16 cellular contexts compared by ENCODE assay signal in genomic region chr13:19665427-19665859, GRCh38. TPM values are rescaled to one million over a fixed set of nuclear protein-coding genes. Genes with fewer than 3 reads are reported as not detected.
DNase-seq lines count a peak whose midpoint lies in the region; ATAC-seq and TF ChIP-seq lines count a peak whose summit lies in the region.
"Had no signal": no experiment of that assay in that cellular context is flagged by ENCODE, and none has a peak within 500 bp of the region (broad histone marks: within the 10 kb centered on the region; RNA-seq: fewer than 3 reads in every experiment).

No MANE protein-coding gene starts in this region.

- no peak overlapping the region for H3K18ac ChIP-seq in mesendoderm (ENCODE audit: low read length)

- H3K9ac ChIP-seq in mesendoderm (ENCODE audit: low read length) = no peak overlapping the region

- WGBS in mesendoderm (ENCODE audit: extremely low coverage, insufficient coverage, low lambda C conversion rate) = no CpG with 5 or more reads among the region's 14 CpGs

- peaks cover 74% of the 10 kb centered on the region for H3K36me3 Mint-ChIP-seq in stimulated activated naive CD8-positive, alpha-beta T cell treated with anti-CD3 and anti-CD28 coated beads, Interleukin-15, Interleukin-2, amounts not matched to agents 100 ng/mL and 50 ng/mL, for 24 hours (ENCODE audit: low read depth)

- H3K27me3 Mint-ChIP-seq in stimulated activated naive CD8-positive, alpha-beta T cell treated with anti-CD3 and anti-CD28 coated beads, Interleukin-15, Interleukin-2, amounts not matched to agents 100 ng/mL and 50 ng/mL, for 24 hours = no peaks in the 10 kb centered on the region
- H3K27me3 Mint-ChIP-seq: stimulated activated memory B cell treated with anti-CD40 and anti-IgM and Interleukin-4, amounts not matched to agents 10 μg/mL and 1 μg/mL and 100 μg/mL, for 72 hours had no signal

- H3K4me3 ChIP-seq in mesendoderm (ENCODE audit: low read length) (no peak overlapping the region), upper lobe of right lung (no peak overlapping the region)
- H3K4me3 ChIP-seq: pancreas, SJSA1, smooth muscle cell had no signal

- no peak overlapping the region for H2BK120ac ChIP-seq in mesendoderm (ENCODE audit: low read depth, low read length)

- no peak overlapping the region for H2AK5ac ChIP-seq in mesendoderm (ENCODE audit: low read length)

- H3K4me1 Mint-ChIP-seq in stimulated activated naive CD8-positive, alpha-beta T cell treated with anti-CD3 and anti-CD28 coated beads, Interleukin-15, Interleukin-2, amounts not matched to agents 100 ng/mL and 50 ng/mL, for 24 hours (ENCODE audit: low read depth) = peaks cover 4% of the 10 kb centered on the region

- H3K27ac ChIP-seq in mesendoderm (ENCODE audit: low read depth, low read length) (no peak overlapping the region), upper lobe of right lung (no peak overlapping the region)
- H3K27ac ChIP-seq: pancreas, SJSA1 had no signal

- H4K5ac ChIP-seq in mesendoderm (ENCODE audit: low read length) = no peak overlapping the region

- intact Hi-C loops in upper lobe of right lung (cut with DNase I) = no loop called here

- TF ChIP-seq CTCF in upper lobe of right lung (IDR thresholded peaks at IDR 0.05) = no peak

- H2BK15ac ChIP-seq in mesendoderm (replicated peaks; ENCODE audit: low read depth) = no peak overlapping the region

- no peak overlapping the region for H3K23ac ChIP-seq in mesendoderm (ENCODE audit: low read length)

- H3K4me3 Mint-ChIP-seq in stimulated activated naive CD8-positive, alpha-beta T cell treated with anti-CD3 and anti-CD28 coated beads, Interleukin-15, Interleukin-2, amounts not matched to agents 100 ng/mL and 50 ng/mL, for 24 hours = no peak overlapping the region
- H3K4me3 Mint-ChIP-seq: stimulated activated memory B cell treated with anti-CD40 and anti-IgM and Interleukin-4, amounts not matched to agents 10 μg/mL and 1 μg/mL and 100 μg/mL, for 72 hours had no signal

- no peak overlapping the region for H3K56ac ChIP-seq in mesendoderm (ENCODE audit: low read length)

- H3K36me3 ChIP-seq in mesendoderm (ENCODE audit: control insufficient read depth, insufficient read depth, low read length) = peaks cover 4% of the 10 kb centered on the region
- peaks cover 100% of the 10 kb centered on the region for H3K36me3 ChIP-seq in upper lobe of right lung

- no peak overlapping the region for H3K4ac ChIP-seq in mesendoderm (ENCODE audit: low read depth, low read length)

- ATAC-seq in stimulated activated naive CD8-positive, alpha-beta T cell treated with anti-CD3 and anti-CD28 coated beads, Interleukin-15, Interleukin-2, amounts not matched to agents 100 U/mL and 50 U/mL, for 24 hours = no peak
- ATAC-seq in upper lobe of right lung (peak; percentile 20), HG03097 (IDR thresholded peaks at IDR 0.05; ENCODE audit: low FRiP score, unreplicated experiment) (no peak)
- ATAC-seq: stimulated activated memory B cell treated with anti-CD40 and anti-IgM and Interleukin-4, amounts not matched to agents 10 μg/mL and 1 μg/mL and 100 μg/mL, for 72 hours had no signal

- H2BK5ac ChIP-seq in mesendoderm (ENCODE audit: low read length) = no peak overlapping the region

- H3K79me2 ChIP-seq in mesendoderm (ENCODE audit: control insufficient read depth, insufficient read depth, low read length) = no peaks in the 10 kb centered on the region

- H4K8ac ChIP-seq in mesendoderm (ENCODE audit: low read depth, low read length) = no peak overlapping the region

- H3K9me3 Mint-ChIP-seq in stimulated activated naive CD8-positive, alpha-beta T cell treated with anti-CD3 and anti-CD28 coated beads, Interleukin-15, Interleukin-2, amounts not matched to agents 100 ng/mL and 50 ng/mL, for 24 hours = no peaks in the 10 kb centered on the region
- H3K9me3 Mint-ChIP-seq: stimulated activated memory B cell treated with anti-CD40 and anti-IgM and Interleukin-4, amounts not matched to agents 10 μg/mL and 1 μg/mL and 100 μg/mL, for 72 hours had no signal

- H3K4me1 ChIP-seq in mesendoderm (ENCODE audit: control insufficient read depth, low read depth, low read length) = no peaks in the 10 kb centered on the region
- H3K4me1 ChIP-seq in upper lobe of right lung = no peaks in the 10 kb centered on the region
- H3K4me1 ChIP-seq: pancreas, SJSA1 had no signal

- H3K79me1 ChIP-seq in mesendoderm (ENCODE audit: low read length) = no peaks in the 10 kb centered on the region

- H3K27me3 ChIP-seq in mesendoderm (ENCODE audit: insufficient read depth, low read length, poor library complexity) (no peaks in the 10 kb centered on the region), upper lobe of right lung (no peaks in the 10 kb centered on the region)
- H3K27me3 ChIP-seq: pancreas, SJSA1 had no signal

- DNase-seq in stimulated activated naive CD8-positive, alpha-beta T cell treated with anti-CD3 and anti-CD28 coated beads, Interleukin-15, Interleukin-2, amounts not matched to agents 100 U/mL and 50 U/mL, for 24 hours = no peak
- DNase-seq in globus pallidus (ENCODE audit: low spot score) = peak; percentile 11
- DNase-seq in mesendoderm = peak; percentile 3
- no peak for DNase-seq in upper lobe of right lung
- no peak for DNase-seq in T1000 (lab: John Stamatoyannopoulos, UW)
- DNase-seq in NCI-H2107 (lab: John Stamatoyannopoulos, UW) = no peak
- DNase-seq: activated CD4-positive, alpha-beta T cell treated with anti-CD3 and anti-CD28 coated beads for 48 hours; foreskin melanocyte; NCI-H1105 treated with DMSO at 0.1 percent for 48 hours; NCI-H226; pancreas had no signal

- no peaks in the 10 kb centered on the region for H3K9me3 ChIP-seq in upper lobe of right lung
- H3K9me3 ChIP-seq: pancreas, SJSA1 had no signal

- no peak overlapping the region for H3K4me2 ChIP-seq in mesendoderm (ENCODE audit: low read length)
- H3K4me2 ChIP-seq: smooth muscle cell had no signal

- peak overlapping the region; percentile 8 for H3K27ac Mint-ChIP-seq in stimulated activated naive CD8-positive, alpha-beta T cell treated with anti-CD3 and anti-CD28 coated beads, Interleukin-15, Interleukin-2, amounts not matched to agents 100 ng/mL and 50 ng/mL, for 24 hours

RNA-seq across cellular contexts. Expression of gene MPHOSPH8, which starts 32.0 kb away (rescaled TPM):
- 22.8 TPM for polyA plus RNA-seq in mesendoderm (2013, experiment 1 of 2)
- polyA plus RNA-seq in mesendoderm (2013, experiment 2 of 2) = 22.2 TPM
- total RNA-seq in upper lobe of right lung = 44.4 TPM

Comparison
In these comparisons a context has a peak if more than half of its experiments do, and no peak if none do; other contexts are left out.
1. DNase-seq: peak in globus pallidus (single experiment) and mesendoderm (single experiment); none in stimulated activated naive CD8-positive, alpha-beta T cell treated with anti-CD3 and anti-CD28 coated beads, Interleukin-15, Interleukin-2, amounts not matched to agents 100 U/mL and 50 U/mL, for 24 hours (single experiment), upper lobe of right lung (single experiment), T1000 (single experiment) and NCI-H2107 (single experiment).